8 cellular contexts compared by ENCODE assay signal in the genomic region with DNA sequence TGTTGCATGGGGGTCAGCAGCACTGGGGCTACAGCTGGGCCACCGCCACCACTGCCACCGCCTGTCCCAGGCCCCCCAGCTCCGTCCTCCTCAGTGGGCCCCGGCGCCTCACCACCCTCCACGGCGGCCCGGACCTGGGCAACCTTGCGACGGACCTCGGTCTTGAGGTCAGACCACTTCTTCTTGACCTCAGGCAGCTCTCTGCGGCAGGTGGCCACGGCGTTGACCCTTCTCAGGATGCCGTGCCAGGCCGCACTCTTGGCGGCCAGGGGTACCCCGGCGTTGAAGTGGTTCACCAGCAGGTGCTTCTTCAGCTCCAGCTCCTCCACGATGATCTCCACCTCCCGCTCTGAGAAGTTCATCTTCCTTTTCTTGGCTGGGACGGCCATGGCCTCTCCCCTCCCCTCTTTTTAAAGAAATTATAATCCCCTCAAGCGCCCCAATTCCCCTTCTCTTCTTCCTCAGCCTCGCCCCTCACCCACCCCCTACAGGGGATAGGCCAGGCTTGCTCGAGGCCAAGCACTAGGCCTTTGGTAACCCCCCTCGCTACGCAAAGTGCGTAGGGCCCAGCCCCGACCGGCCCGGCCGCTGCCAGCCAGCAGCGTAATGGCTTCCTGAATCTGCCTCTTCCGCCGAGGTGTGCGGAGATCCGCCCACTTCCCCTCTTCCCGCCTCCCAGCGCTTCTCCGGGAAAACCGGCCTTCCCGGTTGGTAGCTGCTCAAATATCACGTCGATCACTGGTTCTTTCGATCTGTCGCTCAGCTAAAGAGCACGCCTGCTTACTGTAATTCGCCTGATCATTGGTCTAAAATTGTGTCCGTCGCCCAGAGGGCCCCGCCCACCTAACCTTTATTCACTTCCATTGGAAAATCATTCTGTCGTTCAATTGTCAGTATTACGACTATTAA. TPM values are rescaled to one million over a fixed set of nuclear protein-coding genes. Genes with fewer than 3 reads are reported as not detected.
DNase-seq lines count a peak whose midpoint lies in the region; ATAC-seq and TF ChIP-seq lines count a peak whose summit lies in the region.

A gene with protein sequence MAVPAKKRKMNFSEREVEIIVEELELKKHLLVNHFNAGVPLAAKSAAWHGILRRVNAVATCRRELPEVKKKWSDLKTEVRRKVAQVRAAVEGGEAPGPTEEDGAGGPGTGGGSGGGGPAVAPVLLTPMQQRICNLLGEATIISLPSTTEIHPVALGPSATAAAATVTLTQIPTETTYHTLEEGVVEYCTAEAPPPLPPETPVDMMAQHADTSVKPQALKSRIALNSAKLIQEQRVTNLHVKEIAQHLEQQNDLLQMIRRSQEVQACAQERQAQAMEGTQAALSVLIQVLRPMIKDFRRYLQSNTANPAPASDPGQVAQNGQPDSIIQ (minus strand): TSS at position 608 of the 909 bp plus-strand sequence. CDS start 219 bp downstream, at position 389.

- in situ Hi-C loops in GM23248 (cut with MboI): no loop called here

- H3K36me3 Mint-ChIP-seq in naive thymus-derived CD4-positive, alpha-beta T cell: peaks cover 0 to 25% (median 3%) of the 10 kb centered on the region in 5 donors
- peaks cover 19 to 31% of the 10 kb centered on the region in 2 donors for H3K36me3 Mint-ChIP-seq in stimulated activated naive B cell treated with anti-CD40 and anti-IgM and Interleukin-4, amounts not matched to agents 10 μg/mL and 1 μg/mL and 100 μg/mL, for 72 hours

- H3K27me3 ChIP-seq in DND-41 (ENCODE audit: insufficient read depth, low read length, poor library complexity) (no peaks in the 10 kb centered on the region), GM23248 (replicated peaks; ENCODE audit: insufficient read depth) (no peaks in the 10 kb centered on the region), fibroblast of lung (ENCODE audit: control insufficient read depth, insufficient read depth, low read length) (no peaks in the 10 kb centered on the region)
- H3K27me3 ChIP-seq in naive thymus-derived CD4-positive, alpha-beta T cell (ENCODE audit: control insufficient read depth in 2 of 2, insufficient read depth in 2 of 2, low read length in 2 of 2): no peaks in the 10 kb centered on the region

- 0 out of 2 replicates have a peak, but pooled peaks cover 4% of the 10 kb centered on the region for H4K20me1 ChIP-seq in DND-41 (ENCODE audit: insufficient read depth, low read length)
- no peaks in the 10 kb centered on the region for H4K20me1 ChIP-seq in GM23248 (ENCODE audit: insufficient read depth)
- no peaks in the 10 kb centered on the region for H4K20me1 ChIP-seq in fibroblast of lung (ENCODE audit: control insufficient read depth, extremely low read depth, insufficient read depth, low read length)

- intact Hi-C loops in naive thymus-derived CD4-positive, alpha-beta T cell (cut with micrococcal nuclease): loop anchor here (1.0 to 10.0 kb wide), 14 partner anchors 27 to 350 kb away; a partner anchor contains a TSS

- H3K9me2 ChIP-seq in GM23248 (ENCODE audit: insufficient read depth): no peaks in the 10 kb centered on the region

- H3K4me3 ChIP-seq in DND-41 (ENCODE audit: low read depth in 1 of 2, low read length in 2 of 2) (peak within 1 kb of the TSS; percentile 89), GM23248 (peak within 1 kb of the TSS; percentile 88), fibroblast of lung (replicated peaks in 1 of 4; ENCODE audit: control extremely low read depth in 1 of 4, insufficient read depth in 1 of 4, low read depth in 3 of 4, low read length in 4 of 4) (peak within 1 kb of the TSS; percentile 72 to 97 (median 90))
- H3K4me3 ChIP-seq in naive thymus-derived CD4-positive, alpha-beta T cell (ENCODE audit: low read length): peak within 1 kb of the TSS; percentile 96

- peaks cover 18% of the 10 kb centered on the region for H3K36me3 ChIP-seq in DND-41 (ENCODE audit: insufficient read depth, low read length)
- H3K36me3 ChIP-seq in GM23248 (ENCODE audit: low read depth): no peaks in the 10 kb centered on the region
- H3K36me3 ChIP-seq in fibroblast of lung (ENCODE audit: control insufficient read depth, insufficient read depth, low read length): peaks cover 10% of the 10 kb centered on the region
- peaks cover 0 to 11% (median 0%) of the 10 kb centered on the region in 3 experiments for H3K36me3 ChIP-seq in naive thymus-derived CD4-positive, alpha-beta T cell (ENCODE audit: control insufficient read depth in 2 of 3, insufficient read depth in 3 of 3, low read length in 3 of 3)

- POLR2A ChIA-PET in naive thymus-derived CD4-positive, alpha-beta T cell (lab: Charles Lee): interaction anchor here (0.6 to 4.5 kb wide), 29 partner anchors 8 to 1802 kb away, joined by 3 to 26 read pairs (median 4); a partner anchor contains a TSS

- TF ChIP-seq CTCF in DND-41 (IDR thresholded peaks at IDR 0.05; ENCODE audit: borderline replicate concordance, extremely low read depth, low read length, poor library complexity, severe bottlenecking): no peak
- no peak for TF ChIP-seq CTCF in fibroblast of lung (conservative IDR thresholded peaks at IDR 0.05 in 1 of 2, IDR thresholded peaks at IDR 0.05 in 1 of 2; ENCODE audit: low read depth in 1 of 2, low read length in 2 of 2)

- no peaks in the 10 kb centered on the region for H3K27me3 Mint-ChIP-seq in naive thymus-derived CD4-positive, alpha-beta T cell
- H3K27me3 Mint-ChIP-seq in stimulated activated naive B cell treated with anti-CD40 and anti-IgM and Interleukin-4, amounts not matched to agents 10 μg/mL and 1 μg/mL and 100 μg/mL, for 72 hours: no peaks in the 10 kb centered on the region

- H3K4me1 Mint-ChIP-seq in naive thymus-derived CD4-positive, alpha-beta T cell: peaks cover 32 to 69% (median 51%) of the 10 kb centered on the region in 7 donors
- peaks cover 36 to 53% of the 10 kb centered on the region in 2 donors for H3K4me1 Mint-ChIP-seq in stimulated activated naive B cell treated with anti-CD40 and anti-IgM and Interleukin-4, amounts not matched to agents 10 μg/mL and 1 μg/mL and 100 μg/mL, for 72 hours

- no peaks in the 10 kb centered on the region for H3K9me3 ChIP-seq in DND-41 (ENCODE audit: insufficient read depth, low read length, severe bottlenecking)
- no peaks in the 10 kb centered on the region for H3K9me3 ChIP-seq in GM23248 (ENCODE audit: low read depth)
- H3K9me3 ChIP-seq in fibroblast of lung (ENCODE audit: control insufficient read depth, insufficient read depth, low read depth, low read length): no peaks in the 10 kb centered on the region
- H3K9me3 ChIP-seq in naive thymus-derived CD4-positive, alpha-beta T cell (ENCODE audit: control insufficient read depth in 2 of 3, low read length in 3 of 3): no peaks in the 10 kb centered on the region

- H3K9ac ChIP-seq in DND-41 (ENCODE audit: low read depth, low read length) (peak within 1 kb of the TSS; percentile 91), GM23248 (peak within 1 kb of the TSS; percentile 94), fibroblast of lung (ENCODE audit: insufficient read depth, low read length) (peak within 1 kb of the TSS; percentile 89)

- CTCF ChIA-PET in naive thymus-derived CD4-positive, alpha-beta T cell (lab: Charles Lee): interaction anchor here (0.6 to 1.7 kb wide), 5 partner anchors 24 to 1993 kb away, joined by 3 read pairs; no protein-coding TSS in a partner anchor

- peak within 1 kb of the TSS in 6 of 10 donors; percentile 69 to 95 (median 81) for H3K4me3 Mint-ChIP-seq in naive thymus-derived CD4-positive, alpha-beta T cell
- peak within 1 kb of the TSS; percentile 97 to 99 for H3K4me3 Mint-ChIP-seq in stimulated activated naive B cell treated with anti-CD40 and anti-IgM and Interleukin-4, amounts not matched to agents 10 μg/mL and 1 μg/mL and 100 μg/mL, for 72 hours

- peaks cover 56% of the 10 kb centered on the region for H3K4me1 ChIP-seq in DND-41 (ENCODE audit: insufficient read depth, low read length)
- H3K4me1 ChIP-seq in GM23248 (ENCODE audit: insufficient read depth): peaks cover 29% of the 10 kb centered on the region
- peaks cover 15% of the 10 kb centered on the region for H3K4me1 ChIP-seq in fibroblast of lung (ENCODE audit: control insufficient read depth, extremely low read depth, insufficient read depth, low read length)
- peaks cover 40 to 52% of the 10 kb centered on the region in 2 donors for H3K4me1 ChIP-seq in naive thymus-derived CD4-positive, alpha-beta T cell (ENCODE audit: control insufficient read depth in 2 of 2, insufficient read depth in 2 of 2, low read length in 2 of 2)

- H3F3A ChIP-seq in GM23248 (ENCODE audit: insufficient read depth): peaks cover 14% of the 10 kb centered on the region

- 34 to 39% methylated on average over 46 to 53 of the region's 53 CpGs for WGBS in GM23248 (ENCODE audit: low coverage in 1 of 2, low lambda C conversion rate in 2 of 2, missing lambda C conversion rate in 2 of 2), 2 experiments

- peak within 1 kb of the TSS in 5 of 9 donors; percentile 83 to 93 (median 91) for H3K27ac Mint-ChIP-seq in naive thymus-derived CD4-positive, alpha-beta T cell
- H3K27ac Mint-ChIP-seq in stimulated activated naive B cell treated with anti-CD40 and anti-IgM and Interleukin-4, amounts not matched to agents 10 μg/mL and 1 μg/mL and 100 μg/mL, for 72 hours: no peak within 1 kb of the TSS

- H2AFZ ChIP-seq in DND-41 (ENCODE audit: low read depth, low read length) (peak within 1 kb of the TSS; percentile 82), GM23248 (peak within 1 kb of the TSS; percentile 89), fibroblast of lung (ENCODE audit: low read length) (peak within 1 kb of the TSS; percentile 63)

- DNase-seq in DND-41: peak; percentile 96
- peak; percentile 99 for DNase-seq in GM23248
- DNase-seq in Kasumi-1 (lab: John Stamatoyannopoulos, UW): peak; percentile 99
- DNase-seq in RPMI8226: peak; percentile 99
- peak; percentile 87 to 94 for DNase-seq in activated T-helper 1 cell treated with anti-CD3 and anti-CD28 coated beads, Interleukin-2, amount 50 U/mL, for 16 hours (ENCODE audit: low read depth in 1 of 2, low spot score in 1 of 2)
- DNase-seq in fibroblast of lung (ENCODE audit: low read depth in 2 of 2): peak; percentile 100
- DNase-seq in naive thymus-derived CD4-positive, alpha-beta T cell: peak; percentile 87 to 98 (median 97)
- peak; percentile 97 for DNase-seq in stimulated activated naive B cell treated with anti-CD40 and anti-IgM and Interleukin-4, amounts not matched to agents 10 μg/mL and 1 μg/mL and 100 μg/mL, for 72 hours

- H3K9me3 Mint-ChIP-seq in naive thymus-derived CD4-positive, alpha-beta T cell: no peaks in the 10 kb centered on the region
- H3K9me3 Mint-ChIP-seq in stimulated activated naive B cell treated with anti-CD40 and anti-IgM and Interleukin-4, amounts not matched to agents 10 μg/mL and 1 μg/mL and 100 μg/mL, for 72 hours: no peaks in the 10 kb centered on the region

- peak within 1 kb of the TSS; percentile 100 for H3K27ac ChIP-seq in DND-41 (ENCODE audit: low read length)
- peak within 1 kb of the TSS; percentile 99 for H3K27ac ChIP-seq in GM23248
- peak within 1 kb of the TSS; percentile 99 for H3K27ac ChIP-seq in fibroblast of lung (ENCODE audit: insufficient read depth, low read length)
- peak within 1 kb of the TSS; percentile 88 for H3K27ac ChIP-seq in naive thymus-derived CD4-positive, alpha-beta T cell (ENCODE audit: low read depth, low read length)

- H3K79me2 ChIP-seq in DND-41 (ENCODE audit: insufficient read depth, low read length) (peaks cover 59% of the 10 kb centered on the region), GM23248 (ENCODE audit: insufficient read depth) (peaks cover 61% of the 10 kb centered on the region), fibroblast of lung (ENCODE audit: control insufficient read depth, insufficient read depth, low read length) (peaks cover 49% of the 10 kb centered on the region)

- peak; percentile 78 for ATAC-seq in DND-41 (ENCODE audit: insufficient read depth, low read depth)
- ATAC-seq in naive thymus-derived CD4-positive, alpha-beta T cell: peak; percentile 78
- peak; percentile 75 to 77 for ATAC-seq in stimulated activated naive B cell treated with anti-CD40 and anti-IgM and Interleukin-4, amounts not matched to agents 10 μg/mL and 1 μg/mL and 100 μg/mL, for 72 hours (replicated peaks)

- H3K4me2 ChIP-seq in DND-41 (ENCODE audit: insufficient read depth, low read length) (peak within 1 kb of the TSS; percentile 100), GM23248 (ENCODE audit: unreplicated experiment) (peak within 1 kb of the TSS; percentile 95), fibroblast of lung (ENCODE audit: extremely low read depth, insufficient read depth, low read length) (peak within 1 kb of the TSS; percentile 100)

RNA-seq across cellular contexts. Expression of the gene that starts here (rescaled TPM):
- total RNA-seq in GM23248 (2014; rRNA removed; shearing (Covaris generic)): 5.6 and 9.5 TPM in 2 replicates
- polyA plus RNA-seq in GM23248 (2016; fragmentation: Nextera tagmentation; extraction: Ambion mirVana) (4.8 and 8.9 TPM in 2 replicates), fibroblast of lung (5.5 and 7.1 TPM in 2 replicates)
- total RNA-seq in fibroblast of lung: 12.6 and 13.2 TPM in 2 replicates
- 6.4 and 8.0 TPM in 2 replicates for polyA plus RNA-seq in fibroblast of lung (2012)
- polyA minus RNA-seq in fibroblast of lung (ENCODE audit: low replicate concordance): 3.0 and 20.0 TPM in 2 replicates
- 10 to 100 TPM; 10.7 to 13.3 (median 11.8) TPM for total RNA-seq in naive thymus-derived CD4-positive, alpha-beta T cell
- polyA plus RNA-seq in naive thymus-derived CD4-positive, alpha-beta T cell: 10 to 100 TPM in 1 of 2 donors, 1 to 10 TPM in 1; 8.6 to 14.8 TPM

Comparison
In these comparisons a context has a peak if more than half of its experiments do, and no peak if none do; other contexts are left out.
1. Peak in every context shown above with its lines: DNase-seq, ATAC-seq, H3K4me3 ChIP-seq and H3K27ac ChIP-seq.